In genomic region chr6:3380344-3381232, GRCh38 we compare ENCODE assay signal across 1 cellular context.
TF ChIP-seq lines count a peak whose summit lies in the region.

No MANE protein-coding gene starts in this region.

TF ChIP-seq in GM23338, 12 proteins besides CTCF, POLR2A, EP300 and RAD21 (continued from another document):
- TF ChIP-seq, protein P1, sequence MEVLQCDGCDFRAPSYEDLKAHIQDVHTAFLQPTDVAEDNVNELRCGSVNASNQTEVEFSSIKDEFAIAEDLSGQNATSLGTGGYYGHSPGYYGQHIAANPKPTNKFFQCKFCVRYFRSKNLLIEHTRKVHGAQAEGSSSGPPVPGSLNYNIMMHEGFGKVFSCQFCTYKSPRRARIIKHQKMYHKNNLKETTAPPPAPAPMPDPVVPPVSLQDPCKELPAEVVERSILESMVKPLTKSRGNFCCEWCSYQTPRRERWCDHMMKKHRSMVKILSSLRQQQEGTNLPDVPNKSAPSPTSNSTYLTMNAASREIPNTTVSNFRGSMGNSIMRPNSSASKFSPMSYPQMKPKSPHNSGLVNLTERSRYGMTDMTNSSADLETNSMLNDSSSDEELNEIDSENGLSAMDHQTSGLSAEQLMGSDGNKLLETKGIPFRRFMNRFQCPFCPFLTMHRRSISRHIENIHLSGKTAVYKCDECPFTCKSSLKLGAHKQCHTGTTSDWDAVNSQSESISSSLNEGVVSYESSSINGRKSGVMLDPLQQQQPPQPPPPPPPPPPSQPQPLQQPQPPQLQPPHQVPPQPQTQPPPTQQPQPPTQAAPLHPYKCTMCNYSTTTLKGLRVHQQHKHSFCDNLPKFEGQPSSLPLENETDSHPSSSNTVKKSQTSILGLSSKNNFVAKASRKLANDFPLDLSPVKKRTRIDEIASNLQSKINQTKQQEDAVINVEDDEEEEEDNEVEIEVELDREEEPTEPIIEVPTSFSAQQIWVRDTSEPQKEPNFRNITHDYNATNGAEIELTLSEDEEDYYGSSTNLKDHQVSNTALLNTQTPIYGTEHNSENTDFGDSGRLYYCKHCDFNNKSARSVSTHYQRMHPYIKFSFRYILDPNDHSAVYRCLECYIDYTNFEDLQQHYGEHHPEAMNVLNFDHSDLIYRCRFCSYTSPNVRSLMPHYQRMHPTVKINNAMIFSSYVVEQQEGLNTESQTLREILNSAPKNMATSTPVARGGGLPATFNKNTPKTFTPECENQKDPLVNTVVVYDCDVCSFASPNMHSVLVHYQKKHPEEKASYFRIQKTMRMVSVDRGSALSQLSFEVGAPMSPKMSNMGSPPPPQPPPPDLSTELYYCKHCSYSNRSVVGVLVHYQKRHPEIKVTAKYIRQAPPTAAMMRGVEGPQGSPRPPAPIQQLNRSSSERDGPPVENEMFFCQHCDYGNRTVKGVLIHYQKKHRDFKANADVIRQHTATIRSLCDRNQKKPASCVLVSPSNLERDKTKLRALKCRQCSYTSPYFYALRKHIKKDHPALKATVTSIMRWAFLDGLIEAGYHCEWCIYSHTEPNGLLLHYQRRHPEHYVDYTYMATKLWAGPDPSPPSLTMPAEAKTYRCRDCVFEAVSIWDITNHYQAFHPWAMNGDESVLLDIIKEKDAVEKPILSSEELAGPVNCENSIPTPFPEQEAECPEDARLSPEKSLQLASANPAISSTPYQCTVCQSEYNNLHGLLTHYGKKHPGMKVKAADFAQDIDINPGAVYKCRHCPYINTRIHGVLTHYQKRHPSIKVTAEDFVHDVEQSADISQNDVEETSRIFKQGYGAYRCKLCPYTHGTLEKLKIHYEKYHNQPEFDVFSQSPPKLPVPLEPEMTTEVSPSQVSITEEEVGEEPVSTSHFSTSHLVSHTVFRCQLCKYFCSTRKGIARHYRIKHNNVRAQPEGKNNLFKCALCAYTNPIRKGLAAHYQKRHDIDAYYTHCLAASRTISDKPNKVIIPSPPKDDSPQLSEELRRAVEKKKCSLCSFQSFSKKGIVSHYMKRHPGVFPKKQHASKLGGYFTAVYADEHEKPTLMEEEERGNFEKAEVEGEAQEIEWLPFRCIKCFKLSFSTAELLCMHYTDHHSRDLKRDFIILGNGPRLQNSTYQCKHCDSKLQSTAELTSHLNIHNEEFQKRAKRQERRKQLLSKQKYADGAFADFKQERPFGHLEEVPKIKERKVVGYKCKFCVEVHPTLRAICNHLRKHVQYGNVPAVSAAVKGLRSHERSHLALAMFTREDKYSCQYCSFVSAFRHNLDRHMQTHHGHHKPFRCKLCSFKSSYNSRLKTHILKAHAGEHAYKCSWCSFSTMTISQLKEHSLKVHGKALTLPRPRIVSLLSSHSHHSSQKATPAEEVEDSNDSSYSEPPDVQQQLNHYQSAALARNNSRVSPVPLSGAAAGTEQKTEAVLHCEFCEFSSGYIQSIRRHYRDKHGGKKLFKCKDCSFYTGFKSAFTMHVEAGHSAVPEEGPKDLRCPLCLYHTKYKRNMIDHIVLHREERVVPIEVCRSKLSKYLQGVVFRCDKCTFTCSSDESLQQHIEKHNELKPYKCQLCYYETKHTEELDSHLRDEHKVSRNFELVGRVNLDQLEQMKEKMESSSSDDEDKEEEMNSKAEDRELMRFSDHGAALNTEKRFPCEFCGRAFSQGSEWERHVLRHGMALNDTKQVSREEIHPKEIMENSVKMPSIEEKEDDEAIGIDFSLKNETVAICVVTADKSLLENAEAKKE (CRISPR knock-in tag; IDR thresholded peaks at IDR 0.05): no peak
- TF ChIP-seq JUNB (IDR thresholded peaks at IDR 0.05; ENCODE audit: unreplicated experiment) (no peak), REST (IDR thresholded peaks at IDR 0.05; ENCODE audit: unreplicated experiment) (no peak)
